In genomic region chr3:105368575-105369500, GRCh38 we compare ENCODE assay signal across 8 cellular contexts. TPM values are rescaled to one million over a fixed set of nuclear protein-coding genes. Genes with fewer than 3 reads are reported as not detected.
DNase-seq lines count a peak whose midpoint lies in the region; ATAC-seq and TF ChIP-seq lines count a peak whose summit lies in the region.

No MANE protein-coding gene starts in this region.

- no peaks in the 10 kb centered on the region for H3K36me3 ChIP-seq in ectodermal cell (ENCODE audit: control insufficient read depth, insufficient read depth, low read length)

- in situ Hi-C loops in GM18951 (cut with MboI; ENCODE audit: low sequenced_read_pairs, unreplicated experiment) = loop anchor here (25.0 kb wide), 1 partner anchor 1107 kb away; no protein-coding TSS in a partner anchor

- no peak for DNase-seq in AG09309 (ENCODE audit: low read depth)
- DNase-seq in NCI-H524 (lab: John Stamatoyannopoulos, UW) = peak; percentile 54 to 77
- peak; percentile 77 to 81 for DNase-seq in activated CD4-positive, alpha-beta T cell treated with anti-CD3 and anti-CD28 coated beads, Interleukin-2, amount 50 U/mL, for 4 hours
- peak; percentile 64 for DNase-seq in lung microvascular endothelial cell (ENCODE audit: low read depth in 2 of 2)
- DNase-seq in stimulated activated CD8-positive, alpha-beta memory T cell treated with anti-CD3 and anti-CD28 coated beads, Interleukin-12 subunit alpha, Interleukin-12 subunit beta, amount 100 ng/mL, for 1 hour (ENCODE audit: low read depth) = peak; percentile 52

- no peaks in the 10 kb centered on the region for H3K9me3 ChIP-seq in ectodermal cell (ENCODE audit: control insufficient read depth, low read length)

- H3K4me3 ChIP-seq in AG09309 (ENCODE audit: control insufficient read depth, low read depth, low read length) = peak overlapping the region; percentile 97
- peak overlapping the region; percentile 70 for H3K4me3 ChIP-seq in ectodermal cell (ENCODE audit: insufficient read depth, low read depth, low read length)

- TF ChIP-seq CTCF in AG09309 (IDR thresholded peaks at IDR 0.05; ENCODE audit: control insufficient read depth, insufficient read depth, low read depth, low read length, missing control alignments) = no peak

- H3K27ac ChIP-seq in ectodermal cell (ENCODE audit: insufficient read depth, low read depth, low read length, poor library complexity, severe bottlenecking) = peak overlapping the region; percentile 64

- no peaks in the 10 kb centered on the region for H3K27me3 ChIP-seq in ectodermal cell (ENCODE audit: control insufficient read depth, insufficient read depth, low read length, poor library complexity, severe bottlenecking)

- WGBS in ectodermal cell, 2 experiments = 1% methylated on average over 43 to 45 of the region's 45 CpGs

- ATAC-seq in HG03159 (IDR thresholded peaks at IDR 0.05; ENCODE audit: unreplicated experiment) = peak; percentile 31

- peak; percentile 55 for TF ChIP-seq POLR2A in GM18951 (IDR thresholded peaks at IDR 0.05; ENCODE audit: extremely low read depth, insufficient read depth, insufficient read length)

- no peaks in the 10 kb centered on the region for H3K4me1 ChIP-seq in ectodermal cell (ENCODE audit: control insufficient read depth, insufficient read depth, low read length)

RNA-seq across cellular contexts. Expression of gene ALCAM, which starts 2.1 kb away (rescaled TPM):
- polyA plus RNA-seq in ectodermal cell (2013, experiment 1 of 4) = 45.4 TPM
- 44.6 TPM for polyA plus RNA-seq in ectodermal cell (2013, experiment 2 of 4)
- 48.1 TPM for polyA plus RNA-seq in ectodermal cell (2013, experiment 3 of 4)
- 53.4 TPM for polyA plus RNA-seq in ectodermal cell (2013, experiment 4 of 4)
- 21.4 and 47.3 TPM in 2 replicates for total RNA-seq in lung microvascular endothelial cell
